8 cellular contexts compared by ENCODE assay signal in the genomic region with DNA sequence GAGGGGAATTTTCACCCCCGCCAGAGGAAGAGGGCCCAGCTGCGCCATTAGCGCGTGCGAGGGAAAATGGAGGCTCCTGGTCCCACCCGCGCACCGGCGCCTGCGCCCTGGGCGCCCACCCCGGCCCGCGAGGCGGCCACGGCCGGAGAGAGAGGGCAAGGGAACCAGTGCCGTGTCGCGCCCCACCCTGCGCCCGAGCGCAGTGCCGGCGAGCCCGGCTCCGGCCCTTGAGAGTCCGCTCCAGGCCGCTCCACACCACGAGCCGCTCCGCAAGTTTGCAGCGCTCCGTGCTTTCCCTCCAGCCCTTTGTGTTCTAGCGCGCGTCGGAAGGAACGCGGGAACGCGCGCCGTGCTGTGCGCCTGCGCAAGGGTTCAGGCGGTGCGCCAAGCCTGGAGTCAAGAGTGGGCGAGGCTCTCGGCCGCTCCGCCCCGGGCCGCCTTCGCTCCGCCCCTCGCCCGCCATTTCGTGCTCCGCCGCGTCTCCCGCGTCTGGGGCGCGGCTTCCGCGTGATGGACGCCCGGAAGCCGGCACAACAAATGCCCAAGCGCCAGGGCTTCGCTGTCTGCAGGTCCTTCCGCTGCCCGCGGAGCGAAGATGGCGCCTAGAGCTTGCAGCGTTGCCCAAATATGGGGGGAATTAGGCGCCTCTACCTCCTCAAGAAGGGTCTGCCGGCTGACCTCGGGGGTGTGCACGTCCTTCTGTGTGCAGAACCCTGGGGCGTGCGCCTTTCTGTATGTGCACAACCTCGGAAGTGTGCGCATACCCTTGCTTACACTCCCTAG. TPM values are rescaled to one million over a fixed set of nuclear protein-coding genes. Genes with fewer than 3 reads are reported as not detected.
DNase-seq lines count a peak whose midpoint lies in the region; ATAC-seq, FAIRE-seq and TF ChIP-seq lines count a peak whose summit lies in the region.

No MANE protein-coding gene starts in this region.

- H3K27ac ChIP-seq in kidney (ENCODE audit: low read depth in 2 of 2, low read length in 2 of 2): peak overlapping the region; percentile 82 to 90

- peaks cover 0 to 14% of the 10 kb centered on the region in 2 donors for H3K4me1 ChIP-seq in kidney (ENCODE audit: control insufficient read depth in 1 of 2, insufficient read depth in 1 of 2, low read depth in 1 of 2, low read length in 2 of 2)

- peak; percentile 87 for DNase-seq in NCI-H1436 (lab: John Stamatoyannopoulos, UW)
- DNase-seq in activated CD4-positive, CD25-positive, alpha-beta regulatory T cell treated with anti-CD3 and anti-CD28 coated beads, Interleukin-2, amount 50 U/mL, for 72 hours: peak; percentile 98
- DNase-seq in cerebellar cortex (ENCODE audit: low spot score): peak; percentile 94
- peak; percentile 99 for DNase-seq in kidney
- DNase-seq in stimulated activated CD4-positive, alpha-beta T cell treated with anti-CD3 and anti-CD28 coated beads, Interleukin-12 subunit alpha, Interleukin-12 subunit beta, amount 100 ng/mL, for 48 hours (ENCODE audit: low read depth in 2 of 3, low spot score in 1 of 3): peak; percentile 93 to 94 (median 93)
- DNase-seq in NCI-H1105 (lab: John Stamatoyannopoulos, UW): no peak

- H3K9ac ChIP-seq in kidney (ENCODE audit: low read length in 2 of 2): peak overlapping the region; percentile 71 to 80

- H3K36me3 ChIP-seq in kidney (ENCODE audit: control insufficient read depth in 1 of 2, insufficient read depth in 2 of 2, low read length in 2 of 2): no peaks in the 10 kb centered on the region

- peak; percentile 68 for ATAC-seq in HG02610 (IDR thresholded peaks at IDR 0.05; ENCODE audit: unreplicated experiment)

- H3K4me3 ChIP-seq in GM12875 (ENCODE audit: low read depth, low read length): peak overlapping the region; percentile 50
- peak overlapping the region; percentile 59 to 71 for H3K4me3 ChIP-seq in kidney (ENCODE audit: low read length in 2 of 2)

- TF ChIP-seq CTCF in GM12875 (IDR thresholded peaks at IDR 0.05; ENCODE audit: borderline replicate concordance, insufficient read depth, low read depth, low read length): no peak
- no peak for TF ChIP-seq CTCF in kidney (IDR thresholded peaks at IDR 0.05; ENCODE audit: borderline replicate concordance, extremely low read depth, insufficient read depth)

- H3K9me3 ChIP-seq in kidney (ENCODE audit: control insufficient read depth in 1 of 2, low read length in 2 of 2): no peaks in the 10 kb centered on the region

- intact Hi-C loops in kidney (cut with DNase I): loop anchor here (10.0 kb wide), 1 partner anchor 47 kb away; no protein-coding TSS in a partner anchor

- FAIRE-seq in kidney (lab: Jason Lieb, UNC): no peak

RNA-seq across cellular contexts. Expression of a gene that starts 46.1 kb away (rescaled TPM):
- total RNA-seq in kidney: 1,173 TPM
- polyA plus RNA-seq in kidney (ENCODE audit: insufficient read depth, low read depth, low replicate concordance): 825 TPM
